22 cellular contexts compared by ENCODE assay signal in the genomic region with DNA sequence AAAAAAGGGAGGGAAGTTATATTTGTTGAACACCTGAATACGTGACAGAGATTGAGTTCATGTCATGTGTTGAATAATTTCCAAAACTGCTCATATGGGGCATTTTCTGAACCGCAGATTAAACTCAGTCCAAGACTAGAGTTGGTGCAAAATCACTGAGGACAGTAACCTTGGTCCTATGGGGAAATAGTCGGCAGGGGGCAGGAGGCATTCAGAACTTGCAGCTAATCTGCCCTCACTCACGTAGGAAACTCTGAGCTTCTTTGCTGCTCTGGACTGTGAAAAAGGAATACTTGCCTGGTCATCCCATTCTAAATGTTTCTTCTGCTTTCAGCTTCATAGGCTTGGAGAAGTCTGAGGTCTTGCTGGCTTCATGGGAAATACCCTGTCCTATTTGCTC.
A peak's percentile ranks its signal among the peaks of the same experiment; 100 is the strongest.
DNase-seq lines count a peak whose midpoint lies in the region; ATAC-seq, FAIRE-seq and TF ChIP-seq lines count a peak whose summit lies in the region.
"Had no signal": no experiment of that assay in that cellular context is flagged by ENCODE, and none has a peak within 500 bp of the region (broad histone marks: within the 10 kb centered on the region; RNA-seq: fewer than 3 reads in every experiment).

No MANE protein-coding gene starts in this region.

- CTCF ChIA-PET in HepG2 (lab: Yijun Ruan, JAX; ENCODE audit: low intra/inter-chr PET ratio, low total read pairs) = no interaction called here

- H3K36me3 ChIP-seq in H7 (replicated peaks; ENCODE audit: control insufficient read depth, insufficient read depth, low read length) = no peaks in the 10 kb centered on the region
- no peaks in the 10 kb centered on the region for H3K36me3 ChIP-seq in OCI-LY3 (replicated peaks; ENCODE audit: low read depth, low read length)
- no peaks in the 10 kb centered on the region for H3K36me3 ChIP-seq in endodermal cell (ENCODE audit: control insufficient read depth, insufficient read depth, low read length)
- H3K36me3 ChIP-seq in HepG2 (replicated peaks in 1 of 2; ENCODE audit: control insufficient read depth in 1 of 2, insufficient read depth in 2 of 2, low read length in 2 of 2) = no peaks in the 10 kb centered on the region
- H3K36me3 ChIP-seq: SJSA1 had no signal

- intact Hi-C loops in posterior cingulate gyrus (cut with DNase I) = no loop called here
- intact Hi-C loops in HepG2 (cut with micrococcal nuclease; ENCODE audit: unreplicated experiment) = no loop called here

- TF ChIP-seq EP300 in HepG2 (IDR thresholded peaks at IDR 0.05; ENCODE audit: low read depth in 2 of 2, low read length in 2 of 2) (no peak), HepG2 (CRISPR knock-in tag; IDR thresholded peaks at IDR 0.05; ENCODE audit: borderline replicate concordance) (no peak)

- TF ChIP-seq POLR2A in HepG2 (IDR thresholded peaks at IDR 0.05; ENCODE audit: insufficient read depth in 1 of 2, low read depth in 2 of 2, low read length in 2 of 2) = no peak

- TF ChIP-seq CTCF in OCI-LY3 (IDR thresholded peaks at IDR 0.05; ENCODE audit: low read depth, low read length) (peak; percentile 72), endodermal cell (conservative IDR thresholded peaks at IDR 0.05) (peak; percentile 41), HepG2 (CRISPR knock-in tag; IDR thresholded peaks at IDR 0.05) (no peak)

- POLR2A ChIA-PET in HepG2 (lab: Yijun Ruan, JAX) = no interaction called here

- FAIRE-seq in HepG2 (lab: Jason Lieb, UNC) = no peak
- FAIRE-seq: GM12891, GM18507, H54 had no signal

- DNase-seq in D341Med (ENCODE audit: low spot score) (peak; percentile 32), H7 (peak; percentile 30), endodermal cell (no peak), NCI-H1417 treated with DMSO at 0.1 percent for 48 hours (lab: John Stamatoyannopoulos, UW) (no peak), NCI-H1092 (lab: John Stamatoyannopoulos, UW) (no peak), posterior cingulate gyrus (no peak), HepG2 (ENCODE audit: low spot score) (no peak)
- DNase-seq: GF-D8, Kasumi-1, MM.1S, NCI-H1092 treated with DMSO at 0.1 percent for 48 hours, NCI-H2081 treated with DMSO at 0.1 percent for 48 hours, NCI-H446 treated with DMSO at 0.1 percent for 48 hours, NCI-H69, SW 1271 had no signal

- H3K9me3 Mint-ChIP-seq in endodermal cell = no peaks in the 10 kb centered on the region

- no peaks in the 10 kb centered on the region for H3K9me3 ChIP-seq in OCI-LY3 (ENCODE audit: insufficient read depth, low read length)
- no peaks in the 10 kb centered on the region for H3K9me3 ChIP-seq in endodermal cell (ENCODE audit: control insufficient read depth, low read length)
- peaks cover 92% of the 10 kb centered on the region for H3K9me3 ChIP-seq in HepG2 (ENCODE audit: low read length)
- H3K9me3 ChIP-seq: SJSA1 had no signal

- H3K27me3 Mint-ChIP-seq in endodermal cell (ENCODE audit: insufficient read depth) = no peaks in the 10 kb centered on the region

- H3K4me3 Mint-ChIP-seq in endodermal cell = no peak overlapping the region
- H3K4me3 Mint-ChIP-seq: CD14-positive monocyte had no signal

- H3K4me2 ChIP-seq in OCI-LY3 (ENCODE audit: low read length) = peak overlapping the region; percentile 41
- H3K4me2 ChIP-seq in HepG2 (ENCODE audit: low read depth, low read length) = no peak overlapping the region

- peaks cover 34% of the 10 kb centered on the region for H3K4me1 Mint-ChIP-seq in endodermal cell
- H3K4me1 Mint-ChIP-seq: CD14-positive monocyte had no signal

- H2AFZ ChIP-seq in OCI-LY3 (ENCODE audit: low read depth, low read length) (peak overlapping the region; percentile 37; the same call in 1 of the 2 replicates), HepG2 (ENCODE audit: low read length) (no peak overlapping the region)

- ATAC-seq in HepG2 = no peak
- ATAC-seq: Panc1 had no signal

- 0 out of 2 replicates have a peak, but pooled peaks cover 3% of the 10 kb centered on the region for H3K4me1 ChIP-seq in OCI-LY3 (ENCODE audit: low read length)
- H3K4me1 ChIP-seq in endodermal cell (ENCODE audit: control insufficient read depth, insufficient read depth, low read length) = peaks cover 21% of the 10 kb centered on the region
- no peaks in the 10 kb centered on the region for H3K4me1 ChIP-seq in HepG2 (ENCODE audit: insufficient read depth, low read length)
- H3K4me1 ChIP-seq: SJSA1 had no signal

- H3K27ac Mint-ChIP-seq in endodermal cell = no peak overlapping the region

- in situ Hi-C loops in HepG2 (cut with HindIII; ENCODE audit: extremely low pct_ligation_motif_present, low pct_unique_long_range_greater_than_20kb) = no loop called here

- BruUV-seq in HepG2 (replicated peaks; lab: Mats Ljungman, UMichigan) = no TSS peak

- H3K27ac ChIP-seq in OCI-LY3 (ENCODE audit: low read length) (no peak overlapping the region), endodermal cell (ENCODE audit: low read depth, low read length) (no peak overlapping the region), HepG2 (ENCODE audit: extremely low read length, insufficient read depth, low read length) (no peak overlapping the region)
- H3K27ac ChIP-seq: SJSA1 had no signal

- H3K9ac ChIP-seq in OCI-LY3 (ENCODE audit: low read length) (no peak overlapping the region), endodermal cell (ENCODE audit: extremely low read depth, low read length, poor library complexity, severe bottlenecking) (no peak overlapping the region), HepG2 (ENCODE audit: insufficient read depth, low read depth, low read length) (no peak overlapping the region)

- H4K20me1 ChIP-seq in OCI-LY3 (ENCODE audit: insufficient read depth, low read length) (no peaks in the 10 kb centered on the region), HepG2 (ENCODE audit: insufficient read depth, low read length) (no peaks in the 10 kb centered on the region)

- no peak for TF ChIP-seq RAD21 in HepG2 (CRISPR knock-in tag; IDR thresholded peaks at IDR 0.05)

- H3K79me2 ChIP-seq in OCI-LY3 (ENCODE audit: low read length) = no peaks in the 10 kb centered on the region
- H3K79me2 ChIP-seq in HepG2 (ENCODE audit: insufficient read depth, low read length) = no peaks in the 10 kb centered on the region

- WGBS in endodermal cell (ENCODE audit: insufficient coverage in 1 of 2, insufficient read length in 1 of 2), 2 experiments = 53 to 66% methylated on average over 4 of the region's 4 CpGs
- 1% methylated on average over 4 of the region's 4 CpGs for WGBS in HepG2 (ENCODE audit: low lambda C conversion rate)

- H3K4me3 ChIP-seq in H7 (ENCODE audit: insufficient read depth, low read depth, low read length) = no peak overlapping the region
- H3K4me3 ChIP-seq in OCI-LY3 (ENCODE audit: low read length) = no peak overlapping the region
- H3K4me3 ChIP-seq in endodermal cell (ENCODE audit: low read length) = no peak overlapping the region
- no peak overlapping the region for H3K4me3 ChIP-seq in HepG2 (replicated peaks in 1 of 3; ENCODE audit: insufficient read depth in 1 of 3, low read depth in 2 of 3, low read length in 3 of 3)
- H3K4me3 ChIP-seq: SJSA1 had no signal

- H3K27me3 ChIP-seq in H7 (ENCODE audit: control insufficient read depth, insufficient read depth, low read length) = no peaks in the 10 kb centered on the region
- no peaks in the 10 kb centered on the region for H3K27me3 ChIP-seq in OCI-LY3 (ENCODE audit: low read depth, low read length)
- H3K27me3 ChIP-seq in endodermal cell (ENCODE audit: control insufficient read depth, insufficient read depth, low read length, poor library complexity, severe bottlenecking) = no peaks in the 10 kb centered on the region
- no peaks in the 10 kb centered on the region for H3K27me3 ChIP-seq in HepG2 (ENCODE audit: control insufficient read depth in 1 of 2, insufficient read depth in 2 of 2, low read length in 2 of 2)
- H3K27me3 ChIP-seq: SJSA1 had no signal

- H3K36me3 Mint-ChIP-seq in endodermal cell (ENCODE audit: low read depth) = no peaks in the 10 kb centered on the region
- H3K36me3 Mint-ChIP-seq: CD14-positive monocyte had no signal

TF ChIP-seq in HepG2, 621 proteins besides CTCF, POLR2A, EP300 and RAD21 (continues in another document):
- no peak for TF ChIP-seq FOXK2 (IDR thresholded peaks at IDR 0.05)
- no peak for TF ChIP-seq GMEB2 (CRISPR knock-in tag; IDR thresholded peaks at IDR 0.05; ENCODE audit: low read depth)
- no peak for TF ChIP-seq ZNF576 (CRISPR knock-in tag; IDR thresholded peaks at IDR 0.05)
- no peak for TF ChIP-seq JUNB (CRISPR knock-in tag; IDR thresholded peaks at IDR 0.05; ENCODE audit: borderline replicate concordance)

Comparison
In these comparisons a context has a peak if more than half of its experiments do, and no peak if none do; other contexts are left out.
1. DNase-seq: peak in D341Med (single experiment) and H7 (single experiment); none in endodermal cell (single experiment), NCI-H1417 treated with DMSO at 0.1 percent for 48 hours (single experiment), NCI-H1092 (single experiment), posterior cingulate gyrus (0 of 10) and HepG2 (single experiment).